Comparison of ENCODE assay signal across 8 cellular contexts in genomic region chr9:94783121-94783664, GRCh38. TPM values are rescaled to one million over a fixed set of nuclear protein-coding genes. Genes with fewer than 3 reads are reported as not detected.
A peak's percentile ranks its signal among the peaks of the same experiment; 100 is the strongest.
DNase-seq lines count a peak whose midpoint lies in the region; ATAC-seq, FAIRE-seq and TF ChIP-seq lines count a peak whose summit lies in the region.

No MANE protein-coding gene starts in this region.

- 0 out of 2 replicates have a peak, but pooled peaks cover 3% of the 10 kb centered on the region for H4K20me1 ChIP-seq in DND-41 (ENCODE audit: insufficient read depth, low read length)

- no peak overlapping the region for H3K4me2 ChIP-seq in DND-41 (ENCODE audit: insufficient read depth, low read length)

- peak; percentile 89 for FAIRE-seq in RCC 7860 (lab: Jason Lieb, UNC)

- H3K36me3 ChIP-seq in DND-41 (ENCODE audit: insufficient read depth, low read length) = no peaks in the 10 kb centered on the region
- no peaks in the 10 kb centered on the region for H3K36me3 ChIP-seq in prostate gland

- peak; percentile 62 for TF ChIP-seq CTCF in DND-41 (IDR thresholded peaks at IDR 0.05; ENCODE audit: borderline replicate concordance, extremely low read depth, low read length, poor library complexity, severe bottlenecking)
- TF ChIP-seq CTCF in prostate gland (IDR thresholded peaks at IDR 0.05) = peak; percentile 31 to 86 (median 78)

- no peak overlapping the region for H2AFZ ChIP-seq in DND-41 (ENCODE audit: low read depth, low read length)

- H3K27me3 ChIP-seq in DND-41 (ENCODE audit: insufficient read depth, low read length, poor library complexity) (no peaks in the 10 kb centered on the region), prostate gland (replicated peaks; ENCODE audit: insufficient read depth) (no peaks in the 10 kb centered on the region)

- H3K4me1 ChIP-seq in DND-41 (ENCODE audit: insufficient read depth, low read length) (no peaks in the 10 kb centered on the region), prostate gland (replicated peaks) (no peaks in the 10 kb centered on the region)

- TF ChIP-seq POLR2A in prostate gland (IDR thresholded peaks at IDR 0.05) = no peak

- no peak overlapping the region for H3K9ac ChIP-seq in DND-41 (ENCODE audit: low read depth, low read length)

- no peak overlapping the region for H3K27ac ChIP-seq in DND-41 (ENCODE audit: low read length)
- H3K27ac ChIP-seq in prostate gland = peak overlapping the region; percentile 22 to 23

- WGBS in prostate gland = 36% methylated on average over 14 of the region's 14 CpGs

- intact Hi-C loops in left cardiac atrium (cut with DNase I) (loop anchor here (1.0 to 10.0 kb wide), 5 partner anchors 84 to 344 kb away; no protein-coding TSS in a partner anchor), prostate gland (cut with DNase I) (loop anchor here (5.0 kb wide), 2 partner anchors 224 to 344 kb away; no protein-coding TSS in a partner anchor)

- no peak overlapping the region for H3K4me3 ChIP-seq in DND-41 (ENCODE audit: low read depth in 1 of 2, low read length in 2 of 2)
- no peak overlapping the region for H3K4me3 ChIP-seq in prostate gland

- no peaks in the 10 kb centered on the region for H3K79me2 ChIP-seq in DND-41 (ENCODE audit: insufficient read depth, low read length)

- ATAC-seq in DND-41 (ENCODE audit: insufficient read depth, low read depth) (peak; percentile 54; the same call in 1 of the 3 replicates), left cardiac atrium (peak; percentile 87 to 90), GM21737 (IDR thresholded peaks at IDR 0.05; ENCODE audit: unreplicated experiment) (no peak)

- DNase-seq in DND-41 (peak; percentile 42), LHCN-M2 (ENCODE audit: low read depth) (peak; percentile 100), RCC 7860 (ENCODE audit: low spot score) (peak; percentile 97), amniotic stem cell (lab: John Stamatoyannopoulos, UW) (peak; percentile 92), left cardiac atrium (peak; percentile 76), prostate gland (ENCODE audit: low spot score) (peak; percentile 96)
- DNase-seq in activated CD4-positive, CD25-positive, alpha-beta regulatory T cell (lab: John Stamatoyannopoulos, UW) = no peak

- H3K9me3 ChIP-seq in DND-41 (ENCODE audit: insufficient read depth, low read length, severe bottlenecking) (no peaks in the 10 kb centered on the region), prostate gland (no peaks in the 10 kb centered on the region)

RNA-seq across cellular contexts. Expression of gene AOPEP, which starts 56.7 kb away (rescaled TPM):
- total RNA-seq in LHCN-M2 (2014; rRNA removed) (80.1 and 114 TPM in 2 replicates), left cardiac atrium (100 to 1,000 TPM; 128 to 132 TPM), prostate gland (100 to 1,000 TPM; 107 to 188 TPM)
- 132 TPM for polyA plus RNA-seq in LHCN-M2 (2012)

Comparison
In these comparisons a context has a peak if more than half of its experiments do, and no peak if none do; other contexts are left out.
1. DNase-seq: peak in DND-41 (single experiment), LHCN-M2 (single experiment), RCC 7860 (single experiment), amniotic stem cell (single experiment), left cardiac atrium (single experiment) and prostate gland (single experiment); none in activated CD4-positive, CD25-positive, alpha-beta regulatory T cell (0 of 4).